In the genomic region with DNA sequence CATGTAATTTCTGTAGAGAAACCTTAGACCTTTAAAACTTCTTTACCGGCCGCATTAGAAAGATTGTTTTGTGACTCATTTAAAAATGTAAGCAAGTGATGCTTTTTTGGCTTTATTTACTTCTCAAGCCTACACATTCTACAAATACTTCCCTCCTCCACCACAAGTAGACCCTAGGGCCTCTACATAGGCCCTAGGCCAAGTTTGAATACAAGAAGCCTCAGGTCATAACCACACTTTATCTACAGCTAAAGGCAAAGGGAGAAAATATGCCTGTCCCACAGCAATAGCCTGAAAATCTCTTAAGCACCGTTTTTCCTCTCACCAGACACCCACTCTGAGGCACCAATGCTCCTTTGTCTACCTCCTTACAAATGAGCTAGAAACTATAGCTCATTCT, we compare ENCODE assay signal across 10 cellular contexts. TPM values are rescaled to one million over a fixed set of nuclear protein-coding genes. Genes with fewer than 3 reads are reported as not detected.
A peak's percentile ranks its signal among the peaks of the same experiment; 100 is the strongest.
DNase-seq lines count a peak whose midpoint lies in the region; ATAC-seq and TF ChIP-seq lines count a peak whose summit lies in the region.
"Had no signal": no experiment of that assay in that cellular context is flagged by ENCODE, and none has a peak within 500 bp of the region (broad histone marks: within the 10 kb centered on the region; RNA-seq: fewer than 3 reads in every experiment).

No MANE protein-coding gene starts in this region.

- WGBS in mammary epithelial cell (ENCODE audit: low coverage, missing lambda C conversion rate) = 55% methylated on average over 3 of the region's 3 CpGs

- H3K4me3 Mint-ChIP-seq in MCF 10A (ENCODE audit: unreplicated experiment) (no peak overlapping the region), mesothelial cell of epicardium (no peak overlapping the region)

- CTCF ChIA-PET in MCF 10A (lab: Yijun Ruan, JAX) (interaction anchor here (0.6 to 4.3 kb wide), 7 partner anchors 14 to 121 kb away, joined by 3 to 26 read pairs (median 3); no protein-coding TSS in a partner anchor), mammary epithelial cell (lab: Charles Lee; ENCODE audit: low non-redundant PET) (no interaction called here)

- DNase-seq in MCF 10A (ENCODE audit: unreplicated experiment) (no peak), mammary epithelial cell (no peak), brain microvascular endothelial cell (peak; percentile 56), mesothelial cell of epicardium (ENCODE audit: low spot score in 2 of 2, unreplicated experiment in 2 of 2) (no peak), vagina (ENCODE audit: extremely low spot score in 2 of 2) (no peak)
- DNase-seq: C1 segment of cervical spinal cord, KBM-7 had no signal

- H3K36me3 Mint-ChIP-seq in MCF 10A (ENCODE audit: insufficient read depth, unreplicated experiment) = peaks cover 100% of the 10 kb centered on the region
- H3K36me3 Mint-ChIP-seq in mesothelial cell of epicardium = peaks cover 29% of the 10 kb centered on the region

- TF ChIP-seq POLR2A in vagina (IDR thresholded peaks at IDR 0.05) = no peak

- H3K36me3 ChIP-seq in mammary epithelial cell (ENCODE audit: insufficient read depth, low read length) (peaks cover 30% of the 10 kb centered on the region), brain microvascular endothelial cell (replicated peaks) (peaks cover 27% of the 10 kb centered on the region), vagina (peaks cover 0 to 55% of the 10 kb centered on the region in 2 donors)

- H3K27me3 ChIP-seq in mammary epithelial cell (ENCODE audit: insufficient read depth, low read length) (no peaks in the 10 kb centered on the region), brain microvascular endothelial cell (replicated peaks) (no peaks in the 10 kb centered on the region), vagina (no peaks in the 10 kb centered on the region)

- H3K4me1 Mint-ChIP-seq in MCF 10A (ENCODE audit: insufficient read depth, unreplicated experiment) (no peaks in the 10 kb centered on the region), mesothelial cell of epicardium (peaks cover 9% of the 10 kb centered on the region)

- H3K27ac ChIP-seq in mammary epithelial cell (ENCODE audit: insufficient read depth, low read depth, low read length) (no peak overlapping the region), brain microvascular endothelial cell (peak overlapping the region; percentile 59), vagina (peak overlapping the region; percentile 40)

- H3K4me1 ChIP-seq in mammary epithelial cell (ENCODE audit: insufficient read depth, low read length) (peaks cover 4% of the 10 kb centered on the region), vagina (peaks cover 6% of the 10 kb centered on the region)

- H3K4me3 ChIP-seq in mammary epithelial cell (replicated peaks in 1 of 3; ENCODE audit: insufficient read depth in 1 of 3, low read depth in 2 of 3, low read length in 3 of 3) = no peak overlapping the region
- no peak overlapping the region for H3K4me3 ChIP-seq in brain microvascular endothelial cell (ENCODE audit: low read depth, low read length)
- H3K4me3 ChIP-seq in vagina = no peak overlapping the region

- no peak for TF ChIP-seq CTCF in MCF 10A (IDR thresholded peaks at IDR 0.05; ENCODE audit: unreplicated experiment)
- TF ChIP-seq CTCF in mammary epithelial cell (conservative IDR thresholded peaks at IDR 0.05 in 1 of 2, IDR thresholded peaks at IDR 0.05 in 1 of 2; ENCODE audit: extremely low read depth in 1 of 2, insufficient read depth in 1 of 2, low read depth in 1 of 2, low read length in 2 of 2) = no peak
- TF ChIP-seq CTCF in brain microvascular endothelial cell (IDR thresholded peaks at IDR 0.05; ENCODE audit: low read depth, low read length, missing control alignments) = no peak
- no peak for TF ChIP-seq CTCF in mesothelial cell of epicardium (IDR thresholded peaks at IDR 0.05; ENCODE audit: unreplicated experiment)
- no peak for TF ChIP-seq CTCF in vagina (IDR thresholded peaks at IDR 0.05)

- H2AFZ ChIP-seq in mammary epithelial cell (ENCODE audit: low read depth, low read length) = no peak overlapping the region

- H4K20me1 ChIP-seq in mammary epithelial cell (ENCODE audit: insufficient read depth, low read length) = no peaks in the 10 kb centered on the region

- H3K4me2 ChIP-seq in mammary epithelial cell (ENCODE audit: insufficient read depth, low read depth, low read length) = no peak overlapping the region

- POLR2A ChIA-PET in MCF 10A (lab: Yijun Ruan, JAX) = interaction anchor here (0.6 to 16.0 kb wide), 17 partner anchors 10 to 406 kb away, joined by 3 to 191 read pairs (median 5); a partner anchor contains a TSS

- peaks cover 21% of the 10 kb centered on the region for H3K79me2 ChIP-seq in mammary epithelial cell (ENCODE audit: insufficient read depth, low read length)

- H3K9me3 ChIP-seq in mammary epithelial cell (replicated peaks; ENCODE audit: insufficient read depth, low read length) (no peaks in the 10 kb centered on the region), vagina (no peaks in the 10 kb centered on the region)

- H3K9me3 Mint-ChIP-seq in MCF 10A (ENCODE audit: unreplicated experiment) = no peaks in the 10 kb centered on the region
- H3K9me3 Mint-ChIP-seq in mesothelial cell of epicardium = no peaks in the 10 kb centered on the region

- H3K27me3 Mint-ChIP-seq in MCF 10A (ENCODE audit: insufficient read depth, unreplicated experiment) = no peaks in the 10 kb centered on the region
- no peaks in the 10 kb centered on the region for H3K27me3 Mint-ChIP-seq in mesothelial cell of epicardium (ENCODE audit: low read depth)

- intact Hi-C loops in MCF 10A (cut with micrococcal nuclease) (no loop called here), mammary epithelial cell (cut with micrococcal nuclease) (no loop called here), vagina (cut with DNase I) (no loop called here)

- H3K27ac Mint-ChIP-seq in MCF 10A (ENCODE audit: low read depth, unreplicated experiment) (peak overlapping the region; percentile 14), mesothelial cell of epicardium (peak overlapping the region; percentile 88)

- dilution Hi-C loops in mammary epithelial cell (cut with HindIII; ENCODE audit: low sequenced_read_pairs) = no loop called here

- BruUV-seq in MCF 10A (replicated peaks; lab: Mats Ljungman, UMichigan) (no TSS peak), mammary epithelial cell (replicated peaks; lab: Mats Ljungman, UMichigan) (no TSS peak)

- no peak overlapping the region for H3K9ac ChIP-seq in mammary epithelial cell (ENCODE audit: insufficient read depth, low read length)

- ATAC-seq in HG03175 (IDR thresholded peaks at IDR 0.05; ENCODE audit: unreplicated experiment) (no peak), HG02571 (IDR thresholded peaks at IDR 0.05; ENCODE audit: unreplicated experiment) (no peak), HG03460 (IDR thresholded peaks at IDR 0.05; ENCODE audit: unreplicated experiment) (no peak)

- in situ Hi-C loops in mammary epithelial cell (cut with MboI; ENCODE audit: low sequenced_read_pairs in 2 of 2) (no loop called here), brain microvascular endothelial cell (cut with HindIII; ENCODE audit: low pct_ligation_motif_present, low sequenced_read_pairs) (no loop called here)

RNA-seq across cellular contexts. Expression of a gene that starts 53.9 kb away (rescaled TPM):
- total RNA-seq in MCF 10A (2022) (666 and 744 TPM in 2 replicates), mammary epithelial cell (100 to 1,000 TPM; 444 to 457 TPM), mesothelial cell of epicardium (246 to 254 TPM (median 248 TPM) in 3 replicates), vagina (223 TPM)
- polyA plus RNA-seq in mammary epithelial cell = 146 TPM
- 325 TPM for polyA minus RNA-seq in mammary epithelial cell
